In genomic region chr16:86555763-86556130, GRCh38 we compare ENCODE assay signal across 1 cellular context.
TF ChIP-seq lines count a peak whose summit lies in the region.

No MANE protein-coding gene starts in this region.

TF ChIP-seq in IMR-90, 13 proteins besides CTCF, POLR2A, EP300 and RAD21 (continued from another document):
- TF ChIP-seq SMC3 (IDR thresholded peaks at IDR 0.05; ENCODE audit: low read depth, low read length): no peak
- TF ChIP-seq, protein P1, sequence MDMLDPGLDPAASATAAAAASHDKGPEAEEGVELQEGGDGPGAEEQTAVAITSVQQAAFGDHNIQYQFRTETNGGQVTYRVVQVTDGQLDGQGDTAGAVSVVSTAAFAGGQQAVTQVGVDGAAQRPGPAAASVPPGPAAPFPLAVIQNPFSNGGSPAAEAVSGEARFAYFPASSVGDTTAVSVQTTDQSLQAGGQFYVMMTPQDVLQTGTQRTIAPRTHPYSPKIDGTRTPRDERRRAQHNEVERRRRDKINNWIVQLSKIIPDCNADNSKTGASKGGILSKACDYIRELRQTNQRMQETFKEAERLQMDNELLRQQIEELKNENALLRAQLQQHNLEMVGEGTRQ (IDR thresholded peaks at IDR 0.05; ENCODE audit: low read depth, low read length): no peak
- TF ChIP-seq RFX5 (IDR thresholded peaks at IDR 0.05; ENCODE audit: low read depth, low read length): no peak
- TF ChIP-seq CEBPB (IDR thresholded peaks at IDR 0.05; ENCODE audit: low read depth, low read length): no peak
- TF ChIP-seq MAFK (IDR thresholded peaks at IDR 0.05; ENCODE audit: low read depth, low read length): no peak
- no peak for TF ChIP-seq CHD1 (IDR thresholded peaks at IDR 0.05; ENCODE audit: low read depth, low read length)
- TF ChIP-seq NFE2L2 (IDR thresholded peaks at IDR 0.05; ENCODE audit: low read depth, low read length): no peak
TF ChIP-seq in IMR-90: peak in this region for 0.
